In the genomic region with DNA sequence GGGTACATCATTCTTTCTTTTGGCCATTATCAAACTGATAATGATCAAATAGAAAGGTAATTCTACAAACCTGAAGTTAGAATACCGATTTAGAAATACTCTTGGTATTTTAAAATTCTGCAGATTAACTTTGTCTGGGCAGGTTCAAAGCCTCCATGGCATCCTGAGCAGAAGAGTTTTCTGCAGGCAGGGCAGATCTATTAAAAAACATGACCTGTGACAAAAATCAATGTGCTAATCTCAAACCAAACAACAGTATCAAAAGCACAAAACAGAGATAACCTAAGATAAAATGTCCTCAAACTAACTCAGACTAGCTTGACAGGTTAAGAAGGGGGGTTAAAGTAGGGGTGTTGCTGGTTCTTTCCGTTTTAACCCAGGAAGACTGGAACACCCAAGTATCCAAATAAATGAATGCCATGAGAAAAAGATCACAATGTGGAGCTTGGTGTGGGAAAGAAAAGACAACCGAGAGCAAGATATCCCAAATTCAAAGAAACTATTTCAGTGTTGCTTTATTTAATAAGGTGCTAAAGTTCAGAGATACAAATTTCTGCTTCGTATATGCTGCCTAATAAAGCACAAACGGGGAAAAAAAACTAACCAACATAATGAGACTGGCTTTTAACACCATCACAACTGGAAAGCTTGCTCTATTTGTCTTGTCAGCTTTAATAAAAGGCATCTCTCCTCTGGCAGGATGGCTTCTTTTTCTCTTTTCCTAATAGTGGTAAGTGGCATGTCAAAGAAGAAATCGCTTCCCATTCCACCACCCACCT, we compare ENCODE assay signal across 1 cellular context.
TF ChIP-seq lines count a peak whose summit lies in the region.

No MANE protein-coding gene starts in this region.

TF ChIP-seq in GM23338, 12 proteins besides CTCF, POLR2A, EP300 and RAD21:
- TF ChIP-seq EZH2 (IDR thresholded peaks at IDR 0.05; ENCODE audit: low read depth, unreplicated experiment): no peak
- TF ChIP-seq, protein P1, sequence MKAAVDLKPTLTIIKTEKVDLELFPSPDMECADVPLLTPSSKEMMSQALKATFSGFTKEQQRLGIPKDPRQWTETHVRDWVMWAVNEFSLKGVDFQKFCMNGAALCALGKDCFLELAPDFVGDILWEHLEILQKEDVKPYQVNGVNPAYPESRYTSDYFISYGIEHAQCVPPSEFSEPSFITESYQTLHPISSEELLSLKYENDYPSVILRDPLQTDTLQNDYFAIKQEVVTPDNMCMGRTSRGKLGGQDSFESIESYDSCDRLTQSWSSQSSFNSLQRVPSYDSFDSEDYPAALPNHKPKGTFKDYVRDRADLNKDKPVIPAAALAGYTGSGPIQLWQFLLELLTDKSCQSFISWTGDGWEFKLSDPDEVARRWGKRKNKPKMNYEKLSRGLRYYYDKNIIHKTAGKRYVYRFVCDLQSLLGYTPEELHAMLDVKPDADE (IDR thresholded peaks at IDR 0.05): no peak
- TF ChIP-seq NANOG (IDR thresholded peaks at IDR 0.05; ENCODE audit: borderline replicate concordance): no peak
